25 cellular contexts compared by ENCODE assay signal in the genomic region with DNA sequence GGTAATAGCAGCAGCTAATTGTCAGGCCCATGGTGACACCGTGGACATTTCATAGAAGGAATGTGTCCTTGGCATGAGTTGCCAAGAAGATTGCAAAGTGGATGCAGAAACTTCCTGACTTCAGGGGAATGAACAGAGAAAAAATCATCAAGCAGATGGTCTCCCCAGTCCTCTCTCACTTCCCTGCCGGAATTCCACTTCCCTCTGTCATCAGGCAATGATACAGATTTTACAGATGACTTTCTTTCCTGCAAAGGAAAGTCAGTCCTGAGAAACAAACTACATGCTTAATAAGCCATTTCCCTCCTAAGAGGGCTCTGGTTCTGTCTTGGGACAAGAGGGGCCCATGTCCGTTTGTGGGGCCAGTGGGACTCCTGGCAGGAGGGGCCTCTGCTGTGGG. TPM values are rescaled to one million over a fixed set of nuclear protein-coding genes. Genes with fewer than 3 reads are reported as not detected.
"Had no signal": no experiment of that assay in that cellular context is flagged by ENCODE, and none has a peak within 500 bp of the region (broad histone marks: within the 10 kb centered on the region; RNA-seq: fewer than 3 reads in every experiment).

No MANE protein-coding gene starts in this region.

- H3K27me3 ChIP-seq: breast epithelium, gastrocnemius medialis, neural progenitor cell, tibial nerve had no signal

- H3K27me3 Mint-ChIP-seq: activated naive CD4-positive, alpha-beta T cell treated with anti-CD3 and anti-CD28 coated beads, Interleukin-2, amount 50 U/mL, for 24 hours had no signal

- H3K4me1 ChIP-seq: breast epithelium, esophagus muscularis mucosa, neural progenitor cell, spleen, tibial nerve had no signal

- H3K4me3 ChIP-seq: breast epithelium, esophagus muscularis mucosa, gastrocnemius medialis, neural progenitor cell, spleen, tibial nerve had no signal

- H2AFZ ChIP-seq: neural progenitor cell had no signal

- H3K9me3 ChIP-seq: breast epithelium, esophagus muscularis mucosa, gastrocnemius medialis, spleen, tibial nerve had no signal

- H3K4me1 Mint-ChIP-seq: activated CD4-positive, alpha-beta T cell treated with anti-CD3 and anti-CD28 coated beads, Interleukin-2, amount 10 ng/mL, durations not matched to agents 7 days and 5 days had no signal

- H3K9me3 Mint-ChIP-seq: activated CD4-positive, alpha-beta T cell treated with anti-CD3 and anti-CD28 coated beads, Interleukin-2, amount 10 ng/mL, durations not matched to agents 7 days and 5 days had no signal

- H3K9ac ChIP-seq: neural progenitor cell had no signal

- ATAC-seq: activated naive CD8-positive, alpha-beta T cell treated with anti-CD3 and anti-CD28 coated beads, Interleukin-2, amount 50 U/mL, for 24 hours; gastrocnemius medialis; naive thymus-derived CD8-positive, alpha-beta T cell; right cardiac atrium had no signal

- H3K27ac Mint-ChIP-seq: activated CD4-positive, alpha-beta memory T cell treated with anti-CD3 and anti-CD28 coated beads, Interleukin-2, amount 10 ng/mL, durations not matched to agents 7 days and 5 days; activated naive CD4-positive, alpha-beta T cell treated with anti-CD3 and anti-CD28 coated beads, Interleukin-2, amount 50 U/mL, for 24 hours; activated naive CD8-positive, alpha-beta T cell treated with anti-CD3 and anti-CD28 coated beads, Interleukin-2, amount 50 U/mL, for 24 hours; activated T-cell treated with anti-CD3 and anti-CD28 coated beads, Interleukin-2, amount 50 U/mL, for 24 hours had no signal

- DNase-seq: activated CD4-positive, alpha-beta memory T cell treated with anti-CD3 and anti-CD28 coated beads, Interleukin-2, amount 10 ng/mL, durations not matched to agents 7 days and 5 days; activated CD4-positive, alpha-beta T cell treated with anti-CD3 and anti-CD28 coated beads for 1 hour; activated CD4-positive, alpha-beta T cell treated with anti-CD3 and anti-CD28 coated beads, Interleukin-2, amount 10 ng/mL, durations not matched to agents 7 days and 5 days; activated CD8-positive, alpha-beta memory T cell treated with anti-CD3 and anti-CD28 coated beads, Interleukin-2, amount 50 U/mL, for 48 hours; activated naive CD8-positive, alpha-beta T cell treated with anti-CD3 and anti-CD28 coated beads, Interleukin-2, amount 50 U/mL, for 24 hours; activated T-cell treated with anti-CD3 and anti-CD28 coated beads, Interleukin-2, amount 50 U/mL, for 24 hours; central memory CD4-positive, alpha-beta T cell; dermis blood vessel endothelial cell; effector CD4-positive, alpha-beta T cell; gastrocnemius medialis; glutamatergic neuron; midbrain; naive thymus-derived CD8-positive, alpha-beta T cell; occipital lobe; right cardiac atrium; spleen; stimulated activated naive CD4-positive, alpha-beta T cell treated with Interleukin-2 at 50 U/mL for 16 hours; T-helper 2 cell had no signal

- H3K36me3 Mint-ChIP-seq: activated naive CD4-positive, alpha-beta T cell treated with anti-CD3 and anti-CD28 coated beads, Interleukin-2, amount 50 U/mL, for 24 hours had no signal

- H3K4me2 ChIP-seq: neural progenitor cell had no signal

- H3K36me3 ChIP-seq: breast epithelium, esophagus muscularis mucosa, gastrocnemius medialis, neural progenitor cell, spleen, tibial nerve had no signal

- H3K27ac ChIP-seq: breast epithelium, esophagus muscularis mucosa, gastrocnemius medialis, neural progenitor cell, spleen, tibial nerve had no signal

- FAIRE-seq: keratinocyte had no signal

- H3K4me3 Mint-ChIP-seq: activated CD4-positive, alpha-beta memory T cell treated with anti-CD3 and anti-CD28 coated beads, Interleukin-2, amount 10 ng/mL, durations not matched to agents 7 days and 5 days; activated CD4-positive, alpha-beta T cell treated with anti-CD3 and anti-CD28 coated beads, Interleukin-2, amount 10 ng/mL, durations not matched to agents 7 days and 5 days; activated naive CD4-positive, alpha-beta T cell treated with anti-CD3 and anti-CD28 coated beads, Interleukin-2, amount 50 U/mL, for 24 hours; activated naive CD8-positive, alpha-beta T cell treated with anti-CD3 and anti-CD28 coated beads, Interleukin-2, amount 50 U/mL, for 24 hours; activated T-cell treated with anti-CD3 and anti-CD28 coated beads, Interleukin-2, amount 50 U/mL, for 24 hours; naive thymus-derived CD8-positive, alpha-beta T cell; neural progenitor cell had no signal

RNA-seq across cellular contexts. Expression of a gene that starts 45.7 kb away (rescaled TPM):
- total RNA-seq: activated CD4-positive, alpha-beta memory T cell treated with anti-CD3 and anti-CD28 coated beads, Interleukin-2, amount 10 ng/mL, durations not matched to agents 7 days and 5 days; activated CD4-positive, alpha-beta T cell treated with anti-CD3 and anti-CD28 coated beads, Interleukin-2, amount 10 ng/mL, durations not matched to agents 7 days and 5 days; gastrocnemius medialis; lower leg skin; naive thymus-derived CD8-positive, alpha-beta T cell had no signal
- polyA plus RNA-seq: naive thymus-derived CD8-positive, alpha-beta T cell had no signal
